In the genomic region with DNA sequence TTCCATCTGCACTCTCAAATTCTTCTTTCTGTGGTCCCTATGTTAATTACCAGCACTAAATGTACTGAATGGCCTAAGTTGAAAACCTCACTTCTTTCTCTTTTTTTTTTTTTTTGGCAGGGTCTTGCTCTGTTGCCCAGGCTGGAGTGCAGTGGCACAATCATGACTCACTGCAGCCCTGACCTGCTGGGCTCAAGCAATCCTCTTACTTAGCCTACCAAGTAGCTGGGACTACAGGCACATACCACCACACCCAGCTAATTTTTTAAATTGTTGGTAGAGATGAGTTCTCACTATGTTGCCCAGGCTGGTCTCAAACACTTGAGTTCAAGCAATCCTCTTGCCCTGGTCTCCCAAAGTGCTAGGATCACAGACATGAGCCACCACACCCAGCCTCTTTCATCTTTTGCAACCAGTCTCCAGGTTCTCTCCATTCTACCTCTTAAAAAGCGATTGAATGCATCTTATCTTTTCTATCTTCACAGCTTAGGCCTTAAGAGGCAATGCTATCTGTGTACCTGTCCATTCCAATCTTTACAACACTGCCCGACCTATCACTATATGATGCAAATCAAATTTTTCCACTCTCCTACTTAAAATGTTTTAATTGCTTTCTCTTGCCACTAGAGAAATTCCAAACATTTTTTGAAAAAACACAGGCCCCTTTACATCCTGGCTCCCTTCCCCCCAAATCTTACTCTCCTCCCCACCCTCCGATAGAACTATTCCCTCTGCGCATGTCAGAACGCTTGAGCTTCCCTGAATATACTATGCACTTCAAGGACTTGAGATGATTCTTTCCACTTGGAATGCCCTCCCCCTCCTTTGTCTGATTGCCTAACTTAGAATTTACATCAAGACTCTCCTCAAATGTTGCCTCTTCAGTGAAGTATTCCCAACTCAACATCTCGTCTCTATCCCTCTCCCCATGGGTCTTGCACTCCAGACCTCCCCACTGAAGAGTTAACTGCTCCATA, we compare ENCODE assay signal across 1 cellular context.
TF ChIP-seq lines count a peak whose summit lies in the region.

No MANE protein-coding gene starts in this region.

TF ChIP-seq in K562, 482 proteins besides CTCF, POLR2A, EP300 and RAD21:
- no peak for TF ChIP-seq GMEB1 (CRISPR knock-in tag; IDR thresholded peaks at IDR 0.05)
- TF ChIP-seq ZNF121 (CRISPR knock-in tag; conservative IDR thresholded peaks at IDR 0.05), result peak; percentile 71; the same call in 1 of the 2 replicates
TF ChIP-seq in K562: peak in this region for 1.
